In genomic region chr5:24505291-24505690, GRCh38 we compare ENCODE assay signal across 27 cellular contexts.
"Had no signal": no experiment of that assay in that cellular context is flagged by ENCODE, and none has a peak within 500 bp of the region (broad histone marks: within the 10 kb centered on the region; RNA-seq: fewer than 3 reads in every experiment).

No MANE protein-coding gene starts in this region.

- H3K27ac ChIP-seq: colonic mucosa, epithelial cell of prostate, esophagus squamous epithelium, gastrocnemius medialis, heart right ventricle, left lung, lower lobe of right lung had no signal

- FAIRE-seq: endometrium, islet of Langerhans, keratinocyte had no signal

- H3K9me3 Mint-ChIP-seq: dendritic cell treated with granulocyte-macrophage colony-stimulating factor and Interleukin-4, amounts not matched to agents 40 ng/mL and 50 ng/mL, for 4 days; endodermal cell had no signal

- H3K4me3 Mint-ChIP-seq: dendritic cell treated with granulocyte-macrophage colony-stimulating factor and Interleukin-4, amounts not matched to agents 40 ng/mL and 50 ng/mL, for 4 days; effector memory CD8-positive, alpha-beta T cell; endodermal cell; mesothelial cell of epicardium; naive B cell had no signal

- H3K4me1 Mint-ChIP-seq: endodermal cell, mesothelial cell of epicardium, naive B cell had no signal

- H3K27ac Mint-ChIP-seq: dendritic cell treated with granulocyte-macrophage colony-stimulating factor and Interleukin-4, amounts not matched to agents 40 ng/mL and 50 ng/mL, for 4 days; effector memory CD8-positive, alpha-beta T cell; endodermal cell; mesothelial cell of epicardium; naive B cell had no signal

- H3K36me3 Mint-ChIP-seq: naive B cell had no signal

- DNase-seq: colonic mucosa; cortex of kidney; effector CD8-positive, alpha-beta T cell; effector memory CD8-positive, alpha-beta T cell; endodermal cell; erythroblast; esophagus squamous epithelium; foreskin fibroblast; foreskin melanocyte; gastrocnemius medialis; glutamatergic neuron; head of caudate nucleus; heart right ventricle; hippocampal formation; left cardiac atrium; left lung; left ventricle myocardium superior; lower lobe of right lung; mesenchymal stem cell; mucosa of descending colon; naive B cell had no signal

- H3K27me3 Mint-ChIP-seq: dendritic cell treated with granulocyte-macrophage colony-stimulating factor and Interleukin-4, amounts not matched to agents 40 ng/mL and 50 ng/mL, for 4 days; effector memory CD8-positive, alpha-beta T cell; naive B cell had no signal
